8 cellular contexts compared by ENCODE assay signal in genomic region chr12:8949525-8950286, GRCh38. TPM values are rescaled to one million over a fixed set of nuclear protein-coding genes. Genes with fewer than 3 reads are reported as not detected.
DNase-seq lines count a peak whose midpoint lies in the region; ATAC-seq and TF ChIP-seq lines count a peak whose summit lies in the region.

TSS of gene M6PR (minus strand) at chr12:8949645. CDS start at chr12:8946404, 3,241 bp downstream.

- H3K9ac ChIP-seq in PC-3 (ENCODE audit: low read length): peak within 1 kb of the TSS; percentile 85

- CTCF ChIA-PET in PC-3 (lab: Charles Lee): interaction anchor here (0.7 to 1.4 kb wide), 4 partner anchors 11 to 114 kb away, joined by 3 to 7 read pairs (median 4); no protein-coding TSS in a partner anchor

- peak within 1 kb of the TSS; percentile 70 for H3K4me3 ChIP-seq in Jurkat, Clone E6-1 (ENCODE audit: low read length)
- peak within 1 kb of the TSS; percentile 85 for H3K4me3 ChIP-seq in PC-3 (ENCODE audit: low read length)
- peak within 1 kb of the TSS; percentile 81 for H3K4me3 ChIP-seq in mucosa of descending colon

- peak; percentile 80 for ATAC-seq in GM21619 (IDR thresholded peaks at IDR 0.05; ENCODE audit: unreplicated experiment)
- peak; percentile 86 for ATAC-seq in PC-3
- ATAC-seq in mucosa of descending colon: peak; percentile 93

- BruUV-seq in PC-3 (replicated peaks; lab: Mats Ljungman, UMichigan): no TSS peak

- no peaks in the 10 kb centered on the region for H3K9me3 ChIP-seq in PC-3 (ENCODE audit: low read length)
- no peaks in the 10 kb centered on the region for H3K9me3 ChIP-seq in mucosa of descending colon

- H3K27ac ChIP-seq in PC-3 (ENCODE audit: low read length) (peak within 1 kb of the TSS; percentile 78), epithelial cell of prostate (peak within 1 kb of the TSS; percentile 89)

- DNase-seq in DMS53 treated with DMSO at 0.1 percent for 48 hours (lab: John Stamatoyannopoulos, UW; ENCODE audit: unreplicated experiment) (peak; percentile 100), PC-3 (peak; percentile 83), activated T-cell treated with anti-CD3 and anti-CD28 coated beads for 48 hours (ENCODE audit: low read depth) (peak; percentile 91), epithelial cell of prostate (ENCODE audit: low read depth, low spot score) (peak; percentile 72), mucosa of descending colon (peak; percentile 93 to 96 (median 94))
- DNase-seq in Jurkat, Clone E6-1 (ENCODE audit: low read depth, low spot score): peak; percentile 96
- DNase-seq in stimulated activated CD8-positive, alpha-beta memory T cell treated with anti-CD3 and anti-CD28 coated beads, Interleukin-4, amount 100 ng/mL, for 24 hours (ENCODE audit: low read depth): peak; percentile 87

- intact Hi-C loops in PC-3 (cut with micrococcal nuclease) (loop anchor here (1.0 to 2.0 kb wide), 2 partner anchors 35 to 90 kb away; partner anchors contain the start of gene PHC1), mucosa of descending colon (cut with DNase I, micrococcal nuclease) (no loop called here)

- peak within 1 kb of the TSS; percentile 96 for H3K4me2 ChIP-seq in PC-3 (ENCODE audit: low read length)

- H3K36me3 ChIP-seq in PC-3 (ENCODE audit: low read depth, low read length): peaks cover 12% of the 10 kb centered on the region; the same call in 1 of the 2 replicates
- no peaks in the 10 kb centered on the region for H3K36me3 ChIP-seq in mucosa of descending colon (ENCODE audit: low read depth)

- H3K9me2 ChIP-seq in PC-3 (replicated peaks; ENCODE audit: low read length): no peaks in the 10 kb centered on the region

- H3K79me2 ChIP-seq in PC-3 (ENCODE audit: low read length): peaks cover 34% of the 10 kb centered on the region

- POLR2A ChIA-PET in PC-3 (lab: Charles Lee; ENCODE audit: unreplicated experiment): interaction anchor here (0.5 kb wide), 1 partner anchor 14 kb away, joined by 4 read pairs; no protein-coding TSS in a partner anchor

- H3K27me3 ChIP-seq in PC-3 (ENCODE audit: low read length): no peaks in the 10 kb centered on the region

- no peaks in the 10 kb centered on the region for H4K20me1 ChIP-seq in PC-3 (ENCODE audit: low read length)

- H3K4me1 ChIP-seq in PC-3 (ENCODE audit: insufficient read depth, low read length) (peaks cover 7% of the 10 kb centered on the region), mucosa of descending colon (ENCODE audit: low read depth) (peaks cover 12% of the 10 kb centered on the region)

- no peaks in the 10 kb centered on the region for H3F3A ChIP-seq in PC-3 (ENCODE audit: low read length, unreplicated experiment)

- peak within 1 kb of the TSS; percentile 97 for H2AFZ ChIP-seq in PC-3 (ENCODE audit: low read length)

- TF ChIP-seq CTCF in PC-3 (conservative IDR thresholded peaks at IDR 0.05; ENCODE audit: low read depth, low read length): peak; percentile 42; the same call in 1 of the 2 replicates
- no peak for TF ChIP-seq CTCF in mucosa of descending colon (IDR thresholded peaks at IDR 0.05)

RNA-seq across cellular contexts. Expression of gene M6PR, which starts in this region (rescaled TPM):
- 169 TPM for polyA plus RNA-seq in Jurkat, Clone E6-1 (2012; ENCODE audit: insufficient read depth, insufficient read length)
- 112 and 137 TPM in 2 replicates for total RNA-seq in PC-3 (2014; rRNA removed)
- 100 to 1,000 TPM; 104 to 126 (median 105) TPM for total RNA-seq in mucosa of descending colon

Comparison
In these comparisons a context has a peak if more than half of its experiments do, and no peak if none do; other contexts are left out.
1. Peak in every context shown above with its lines: DNase-seq, ATAC-seq, H3K4me3 ChIP-seq and H3K27ac ChIP-seq.